14 cellular contexts compared by ENCODE assay signal in genomic region chr5:83848928-83849327, GRCh38.
"Had no signal": no experiment of that assay in that cellular context is flagged by ENCODE, and none has a peak within 500 bp of the region (broad histone marks: within the 10 kb centered on the region; RNA-seq: fewer than 3 reads in every experiment).

No MANE protein-coding gene starts in this region.

- H3K4me1 ChIP-seq: colonic mucosa, heart right ventricle, right lobe of liver had no signal

- H3K27me3 ChIP-seq: colonic mucosa, heart right ventricle, right lobe of liver, tibial artery had no signal

- H3K4me3 ChIP-seq: colonic mucosa, heart right ventricle, lung, right lobe of liver, skin epidermis, tibial artery had no signal

- H3K36me3 ChIP-seq: colonic mucosa, heart right ventricle, right lobe of liver, tibial artery had no signal

- DNase-seq: activated naive CD4-positive, alpha-beta T cell treated with anti-CD3 and anti-CD28 coated beads for 36 hours; activated T-cell treated with anti-CD3 and anti-CD28 coated beads, Interleukin-2, amount 50 U/mL, for 1 hour; amygdala; colonic mucosa; heart right ventricle; naive thymus-derived CD4-positive, alpha-beta T cell; occipital lobe; posterior cingulate gyrus; right lobe of liver; stimulated activated CD4-positive, alpha-beta T cell treated with anti-CD3 and anti-CD28 coated beads, Interleukin-2, amount 100 ng/mL, for 24 hours; stimulated activated naive CD8-positive, alpha-beta T cell treated with anti-CD3 and anti-CD28 coated beads, Interleukin-15, amount 100 ng/mL, for 72 hours; tibial artery had no signal

- H3K27ac ChIP-seq: colonic mucosa, heart right ventricle, right lobe of liver, skin epidermis, tibial artery had no signal

- H3K9me3 ChIP-seq: colonic mucosa, heart right ventricle, right lobe of liver, tibial artery had no signal
